ENCODE assay signal across 23 cellular contexts in the genomic region with DNA sequence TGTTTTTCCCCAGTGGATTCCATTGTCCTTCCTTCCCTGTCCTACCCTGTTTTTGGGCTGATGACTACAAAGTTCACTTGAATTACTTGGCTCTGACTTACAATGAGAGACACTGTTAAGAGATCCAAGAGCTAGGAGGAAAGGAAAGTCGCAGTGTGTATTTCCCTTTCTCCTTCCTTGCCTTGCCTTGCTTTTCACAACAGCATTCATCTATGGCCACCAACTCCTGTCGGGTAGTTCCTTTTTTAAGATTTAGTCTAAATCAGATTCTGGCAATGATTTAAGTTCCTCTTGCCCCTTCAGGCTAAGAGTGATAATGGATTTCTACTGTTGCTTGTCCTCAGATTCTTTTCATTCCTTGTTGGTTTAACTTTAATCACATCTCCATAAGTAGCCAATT.
DNase-seq lines count a peak whose midpoint lies in the region; ATAC-seq and FAIRE-seq lines count a peak whose summit lies in the region.
"Had no signal": no experiment of that assay in that cellular context is flagged by ENCODE, and none has a peak within 500 bp of the region (broad histone marks: within the 10 kb centered on the region; RNA-seq: fewer than 3 reads in every experiment).

No MANE protein-coding gene starts in this region.

- H3K4me1 Mint-ChIP-seq in activated T-cell treated with anti-CD3 and anti-CD28 coated beads, Interleukin-2, amount 50 U/mL, for 72 hours (ENCODE audit: low read depth), result peaks cover 12% of the 10 kb centered on the region
- H3K4me1 Mint-ChIP-seq in activated T-cell treated with anti-CD3 and anti-CD28 coated beads, Interleukin-2, amount 50 U/mL, for 4 hours (ENCODE audit: low read depth), result peaks cover 9% of the 10 kb centered on the region
- no peaks in the 10 kb centered on the region for H3K4me1 Mint-ChIP-seq in stimulated activated effector memory CD8-positive, alpha-beta T cell treated with anti-CD3 and anti-CD28 coated beads, Interleukin-12 subunit alpha, Interleukin-12 subunit beta, amount 100 ng/mL, for 72 hours

- no peak for ATAC-seq in activated T-cell treated with anti-CD3 and anti-CD28 coated beads, Interleukin-2, amount 50 U/mL, for 72 hours (replicated peaks in 1 of 2)
- ATAC-seq in activated T-cell treated with anti-CD3 and anti-CD28 coated beads, Interleukin-2, amount 50 U/mL, for 4 hours, result no peak
- ATAC-seq in stimulated activated effector memory CD8-positive, alpha-beta T cell treated with anti-CD3 and anti-CD28 coated beads, Interleukin-12 subunit alpha, Interleukin-12 subunit beta, amount 100 ng/mL, for 72 hours, result no peak
- no peak for ATAC-seq in GM18511 (IDR thresholded peaks at IDR 0.05; ENCODE audit: unreplicated experiment)

- no peak for FAIRE-seq in frontal cortex (lab: Jason Lieb, UNC)
- FAIRE-seq: kidney, small intestine had no signal

- no peak overlapping the region for H3K4me3 Mint-ChIP-seq in activated T-cell treated with anti-CD3 and anti-CD28 coated beads, Interleukin-2, amount 50 U/mL, for 72 hours
- H3K4me3 Mint-ChIP-seq in activated T-cell treated with anti-CD3 and anti-CD28 coated beads, Interleukin-2, amount 50 U/mL, for 4 hours, result no peak overlapping the region
- H3K4me3 Mint-ChIP-seq in stimulated activated effector memory CD8-positive, alpha-beta T cell treated with anti-CD3 and anti-CD28 coated beads, Interleukin-12 subunit alpha, Interleukin-12 subunit beta, amount 100 ng/mL, for 72 hours, result no peak overlapping the region
- H3K4me3 Mint-ChIP-seq: activated B cell treated with CpG ODN at 0.5 μM for 24 hours, memory B cell, natural killer cell had no signal

- H3K27me3 Mint-ChIP-seq in activated T-cell treated with anti-CD3 and anti-CD28 coated beads, Interleukin-2, amount 50 U/mL, for 72 hours (ENCODE audit: low read depth), result no peaks in the 10 kb centered on the region
- no peaks in the 10 kb centered on the region for H3K27me3 Mint-ChIP-seq in activated T-cell treated with anti-CD3 and anti-CD28 coated beads, Interleukin-2, amount 50 U/mL, for 4 hours (ENCODE audit: low read depth)
- H3K27me3 Mint-ChIP-seq: activated B cell treated with CpG ODN at 0.5 μM for 24 hours, memory B cell, progenitor cell of endocrine pancreas had no signal

- peaks cover 6 to 20% of the 10 kb centered on the region in 2 donors for H3K36me3 Mint-ChIP-seq in activated T-cell treated with anti-CD3 and anti-CD28 coated beads, Interleukin-2, amount 50 U/mL, for 72 hours (ENCODE audit: insufficient read depth in 2 of 2)
- H3K36me3 Mint-ChIP-seq in activated T-cell treated with anti-CD3 and anti-CD28 coated beads, Interleukin-2, amount 50 U/mL, for 4 hours (ENCODE audit: insufficient read depth), result peaks cover 49% of the 10 kb centered on the region
- H3K36me3 Mint-ChIP-seq in stimulated activated effector memory CD8-positive, alpha-beta T cell treated with anti-CD3 and anti-CD28 coated beads, Interleukin-12 subunit alpha, Interleukin-12 subunit beta, amount 100 ng/mL, for 72 hours, result peaks cover 15% of the 10 kb centered on the region
- H3K36me3 Mint-ChIP-seq: natural killer cell had no signal

- no peaks in the 10 kb centered on the region for H3K9me3 Mint-ChIP-seq in activated T-cell treated with anti-CD3 and anti-CD28 coated beads, Interleukin-2, amount 50 U/mL, for 72 hours
- H3K9me3 Mint-ChIP-seq in activated T-cell treated with anti-CD3 and anti-CD28 coated beads, Interleukin-2, amount 50 U/mL, for 4 hours, result peaks cover 5% of the 10 kb centered on the region
- H3K9me3 Mint-ChIP-seq in stimulated activated effector memory CD8-positive, alpha-beta T cell treated with anti-CD3 and anti-CD28 coated beads, Interleukin-12 subunit alpha, Interleukin-12 subunit beta, amount 100 ng/mL, for 72 hours, result no peaks in the 10 kb centered on the region
- H3K9me3 Mint-ChIP-seq: natural killer cell had no signal

- in situ Hi-C loops in SK-MEL-5 (cut with HindIII; ENCODE audit: low pct_unique_long_range_greater_than_20kb, low sequenced_read_pairs), result no loop called here

- H3K27ac Mint-ChIP-seq in activated T-cell treated with anti-CD3 and anti-CD28 coated beads, Interleukin-2, amount 50 U/mL, for 72 hours, result peak overlapping the region; percentile 21
- peak overlapping the region; percentile 18 for H3K27ac Mint-ChIP-seq in stimulated activated effector memory CD8-positive, alpha-beta T cell treated with anti-CD3 and anti-CD28 coated beads, Interleukin-12 subunit alpha, Interleukin-12 subunit beta, amount 100 ng/mL, for 72 hours
- H3K27ac Mint-ChIP-seq: activated B cell treated with CpG ODN at 0.5 μM for 24 hours, memory B cell, natural killer cell, progenitor cell of endocrine pancreas had no signal

- no peak for DNase-seq in activated T-cell treated with anti-CD3 and anti-CD28 coated beads, Interleukin-2, amount 50 U/mL, for 72 hours
- DNase-seq in activated T-cell treated with anti-CD3 and anti-CD28 coated beads, Interleukin-2, amount 50 U/mL, for 4 hours, result no peak
- peak; percentile 2 for DNase-seq in SK-MEL-5 (ENCODE audit: low read depth, low spot score)
- peak; percentile 34 for DNase-seq in globus pallidus (ENCODE audit: low spot score)
- DNase-seq in stimulated activated effector memory CD8-positive, alpha-beta T cell treated with anti-CD3 and anti-CD28 coated beads, Interleukin-12 subunit alpha, Interleukin-12 subunit beta, amount 100 ng/mL, for 72 hours (ENCODE audit: low spot score in 2 of 2), result no peak
- DNase-seq in frontal cortex (ENCODE audit: low spot score in 2 of 2), result no peak
- no peak for DNase-seq in superior temporal gyrus (ENCODE audit: extremely low spot score)
- DNase-seq: ACHN; activated B cell treated with CpG ODN at 0.5 μM for 24 hours; cortex of kidney; DND-41; foreskin fibroblast; kidney; natural killer cell; NCI-H1436; NCI-H2171; NCI-H69; Right ventricle myocardium superior; small intestine; stimulated activated CD8-positive, alpha-beta memory T cell treated with anti-CD3 and anti-CD28 coated beads, Interleukin-4, amount 100 ng/mL, for 48 hours had no signal

Comparison
In these comparisons a context has a peak if more than half of its experiments do, and no peak if none do; other contexts are left out.
1. DNase-seq: peak in SK-MEL-5 (single experiment) and globus pallidus (single experiment); none in activated T-cell treated with anti-CD3 and anti-CD28 coated beads, Interleukin-2, amount 50 U/mL, for 72 hours (0 of 2), activated T-cell treated with anti-CD3 and anti-CD28 coated beads, Interleukin-2, amount 50 U/mL, for 4 hours (single experiment), stimulated activated effector memory CD8-positive, alpha-beta T cell treated with anti-CD3 and anti-CD28 coated beads, Interleukin-12 subunit alpha, Interleukin-12 subunit beta, amount 100 ng/mL, for 72 hours (0 of 2), frontal cortex (0 of 2) and superior temporal gyrus (single experiment).